Comparison of ENCODE assay signal across 8 cellular contexts in the genomic region with DNA sequence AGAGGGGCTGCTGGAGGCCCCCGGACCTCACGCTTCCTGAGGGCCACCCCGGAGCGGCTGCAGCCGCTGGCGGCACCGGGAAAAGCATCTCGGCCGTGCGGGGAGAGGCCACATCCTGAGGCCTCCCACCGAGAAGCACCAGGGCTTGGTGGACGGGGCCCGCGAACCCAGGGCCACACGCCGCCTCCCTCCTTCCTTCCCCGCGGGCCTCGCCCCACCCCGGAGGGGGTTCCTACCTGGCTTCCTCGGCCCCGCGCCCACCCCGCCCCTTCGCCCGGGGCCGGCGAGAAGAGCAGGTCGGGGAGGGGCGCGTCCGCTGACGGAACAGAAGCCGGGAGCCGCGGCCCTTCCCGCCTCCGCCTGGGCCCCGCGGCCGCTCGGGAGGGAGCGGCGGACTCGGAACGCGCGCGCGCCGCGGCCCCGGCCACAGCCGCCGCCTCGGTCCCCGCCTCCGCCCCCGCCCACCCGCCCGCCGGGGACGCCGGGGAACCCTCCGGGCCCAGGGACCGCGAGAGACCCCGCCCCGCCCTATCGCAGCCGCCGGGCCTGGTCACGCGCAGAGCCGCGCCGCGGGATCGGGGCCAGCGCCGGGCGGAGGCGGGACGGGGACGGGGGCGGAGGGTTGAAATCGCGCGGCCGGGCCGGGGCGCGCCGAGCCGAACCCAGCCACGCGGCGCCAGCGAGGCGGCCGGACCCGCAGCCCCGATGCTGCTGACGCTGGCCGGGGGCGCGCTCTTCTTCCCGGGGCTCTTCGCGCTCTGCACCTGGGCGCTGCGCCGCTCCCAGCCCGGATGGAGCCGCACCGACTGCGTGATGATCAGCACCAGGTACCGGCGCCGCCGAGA. TPM values are rescaled to one million over a fixed set of nuclear protein-coding genes. Genes with fewer than 3 reads are reported as not detected.
DNase-seq lines count a peak whose midpoint lies in the region; ATAC-seq, FAIRE-seq and TF ChIP-seq lines count a peak whose summit lies in the region.

A gene (plus strand): TSS at position 654 of the 845 bp plus-strand sequence. CDS start 52 bp downstream, at position 706.

- H4K20me1 ChIP-seq in GM12878 (ENCODE audit: control insufficient read depth, insufficient read depth) (no peaks in the 10 kb centered on the region), hepatocyte (ENCODE audit: insufficient read depth, poor library complexity, severe bottlenecking) (no peaks in the 10 kb centered on the region)

- peak; percentile 58 for TF ChIP-seq POLR2A in GM12878 (IDR thresholded peaks at IDR 0.05; ENCODE audit: low read depth, low read length)

- H3K9me2 ChIP-seq in hepatocyte (replicated peaks; ENCODE audit: insufficient read depth) = no peaks in the 10 kb centered on the region

- H3K4me1 ChIP-seq in GM12878 (ENCODE audit: control insufficient read depth, insufficient read depth, low read length) (peaks cover 7% of the 10 kb centered on the region), hepatocyte (ENCODE audit: insufficient read depth) (peaks cover 10% of the 10 kb centered on the region)

- H3K9ac ChIP-seq in GM12878 (ENCODE audit: control insufficient read depth, insufficient read depth, low read length) = peak within 1 kb of the TSS; percentile 68

- peak within 1 kb of the TSS; percentile 59 for H3K27ac ChIP-seq in GM12878 (ENCODE audit: control insufficient read depth, insufficient read depth)
- H3K27ac ChIP-seq in hepatocyte = peak within 1 kb of the TSS; percentile 97

- POLR2A ChIA-PET in GM12878 (lab: Charles Lee) = interaction anchor here (1.0 kb wide), 1 partner anchor 17 kb away, joined by 4 read pairs; a partner anchor contains a TSS

- no peak for TF ChIP-seq RAD21 in GM12878 (IDR thresholded peaks at IDR 0.05; ENCODE audit: insufficient read depth, low read depth, low read length)

- TF ChIP-seq CTCF in GM12878 (IDR thresholded peaks at IDR 0.05 in 2 of 3, conservative IDR thresholded peaks at IDR 0.05 in 1 of 3; ENCODE audit: control insufficient read depth in 2 of 3, extremely low read depth in 1 of 3, insufficient read depth in 1 of 3, low read depth in 3 of 3, low read length in 3 of 3) (no peak), hepatocyte (IDR thresholded peaks at IDR 0.05; ENCODE audit: poor library complexity) (no peak)

- TF ChIP-seq EP300 in GM12878 (IDR thresholded peaks at IDR 0.05; ENCODE audit: borderline replicate concordance in 1 of 2, control insufficient read depth in 1 of 2, low read depth in 2 of 2, low read length in 2 of 2) = no peak

- ATAC-seq in GM18909 (IDR thresholded peaks at IDR 0.05; ENCODE audit: poor library complexity, unreplicated experiment) (peak; percentile 59), HG03571 (IDR thresholded peaks at IDR 0.05; ENCODE audit: unreplicated experiment) (peak; percentile 44), GM12878 (peak; percentile 70)

- in situ Hi-C loops in GM12878 (cut with MboI) = no loop called here

- DNase-seq in AG08395 (ENCODE audit: low spot score) = peak; percentile 90
- DNase-seq in GM12878 (ENCODE audit: low read depth, low spot score) = no peak
- DNase-seq in hepatocyte (ENCODE audit: low spot score) = peak; percentile 88
- peak; percentile 29 for DNase-seq in putamen (ENCODE audit: low spot score)
- DNase-seq in NCI-H524 treated with DMSO at 0.1 percent for 48 hours (lab: John Stamatoyannopoulos, UW) = no peak

- intact Hi-C loops in T-helper 1 cell treated with Interleukin-12 subunit alpha and Interleukin-12 subunit beta and Interleukin-4 antibody, amounts not matched to agents 30 ng/mL and 1 ng/mL, for 36 hours (cut with micrococcal nuclease) = loop anchor here (5.0 kb wide), 1 partner anchor 265 kb away; a partner anchor contains a TSS
- intact Hi-C loops in GM12878 (cut with micrococcal nuclease; ENCODE audit: unreplicated experiment) = loop anchor here (5.0 kb wide), 1 partner anchor 50 kb away; a partner anchor contains a TSS

- no TSS peak for BruUV-seq in GM12878 (replicated peaks; lab: Mats Ljungman, UMichigan)

- H3K79me2 ChIP-seq in GM12878 (ENCODE audit: control insufficient read depth, insufficient read depth, low read length) = peaks cover 14% of the 10 kb centered on the region
- H3K79me2 ChIP-seq in hepatocyte = peaks cover 35% of the 10 kb centered on the region

- CTCF ChIA-PET in GM12878 (lab: Yijun Ruan, JAX) = no interaction called here

- H3K27me3 ChIP-seq in GM12878 (replicated peaks in 1 of 2; ENCODE audit: control insufficient read depth in 2 of 2, insufficient read depth in 2 of 2, low read length in 1 of 2) = no peaks in the 10 kb centered on the region
- H3K27me3 ChIP-seq in hepatocyte = no peaks in the 10 kb centered on the region

- WGBS in GM12878 (ENCODE audit: insufficient coverage, insufficient replicate concordance, low lambda C conversion rate, missing lambda C conversion rate) = under 1% methylated on average over 33 of the region's 121 CpGs
- WGBS in hepatocyte (ENCODE audit: low lambda C conversion rate, missing lambda C conversion rate) = 0% methylated on average over 29 of the region's 121 CpGs

- SMC1A ChIA-PET in GM12878 (lab: Charles Lee; ENCODE audit: uncharacterized antibody, unreplicated experiment) = interaction anchor here (1.2 kb wide), 2 partner anchors 10 to 49 kb away, joined by 3 to 6 read pairs; no protein-coding TSS in a partner anchor

- RAD21 ChIA-PET in GM12878 (lab: Charles Lee; ENCODE audit: unreplicated experiment) = no interaction called here

- no peak for FAIRE-seq in GM12878 (lab: Jason Lieb, UNC)

- H2AFZ ChIP-seq in GM12878 (ENCODE audit: control insufficient read depth, low read depth, low read length) (peak within 1 kb of the TSS; percentile 79), hepatocyte (peak within 1 kb of the TSS; percentile 95)

- H3K4me3 ChIP-seq in GM12878 (peak within 1 kb of the TSS; percentile 83), hepatocyte (peak within 1 kb of the TSS; percentile 98)

- H3K36me3 ChIP-seq in GM12878 (ENCODE audit: control insufficient read depth in 2 of 2, insufficient read depth in 2 of 2, low read length in 1 of 2) (peaks cover 0 to 3% of the 10 kb centered on the region in 2 experiments; a peak in 1 of 4 replicates), hepatocyte (replicated peaks; ENCODE audit: insufficient read depth, low read depth) (no peaks in the 10 kb centered on the region)

- H3K9me3 ChIP-seq in GM12878 (replicated peaks; ENCODE audit: control insufficient read depth, insufficient read depth, low read length) = no peaks in the 10 kb centered on the region
- no peaks in the 10 kb centered on the region for H3K9me3 ChIP-seq in hepatocyte (ENCODE audit: low read depth)

- H3K4me2 ChIP-seq in GM12878 (ENCODE audit: control insufficient read depth, insufficient read depth) (peak within 1 kb of the TSS; percentile 94), hepatocyte (peak within 1 kb of the TSS; percentile 96)

TF ChIP-seq in GM12878, 131 proteins besides CTCF, POLR2A, EP300 and RAD21 (continues in another document):
- TF ChIP-seq, protein P1, sequence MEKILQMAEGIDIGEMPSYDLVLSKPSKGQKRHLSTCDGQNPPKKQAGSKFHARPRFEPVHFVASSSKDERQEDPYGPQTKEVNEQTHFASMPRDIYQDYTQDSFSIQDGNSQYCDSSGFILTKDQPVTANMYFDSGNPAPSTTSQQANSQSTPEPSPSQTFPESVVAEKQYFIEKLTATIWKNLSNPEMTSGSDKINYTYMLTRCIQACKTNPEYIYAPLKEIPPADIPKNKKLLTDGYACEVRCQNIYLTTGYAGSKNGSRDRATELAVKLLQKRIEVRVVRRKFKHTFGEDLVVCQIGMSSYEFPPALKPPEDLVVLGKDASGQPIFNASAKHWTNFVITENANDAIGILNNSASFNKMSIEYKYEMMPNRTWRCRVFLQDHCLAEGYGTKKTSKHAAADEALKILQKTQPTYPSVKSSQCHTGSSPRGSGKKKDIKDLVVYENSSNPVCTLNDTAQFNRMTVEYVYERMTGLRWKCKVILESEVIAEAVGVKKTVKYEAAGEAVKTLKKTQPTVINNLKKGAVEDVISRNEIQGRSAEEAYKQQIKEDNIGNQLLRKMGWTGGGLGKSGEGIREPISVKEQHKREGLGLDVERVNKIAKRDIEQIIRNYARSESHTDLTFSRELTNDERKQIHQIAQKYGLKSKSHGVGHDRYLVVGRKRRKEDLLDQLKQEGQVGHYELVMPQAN (conservative IDR thresholded peaks at IDR 0.05) = peak; percentile 37
- TF ChIP-seq POU2F2 (IDR thresholded peaks at IDR 0.05; ENCODE audit: borderline replicate concordance, low read depth, low read length) = no peak

RNA-seq across cellular contexts. Expression of the gene that starts here (rescaled TPM):
- 14.3 and 15.2 TPM in 2 replicates for total RNA-seq in T-helper 1 cell treated with Interleukin-12 subunit alpha and Interleukin-12 subunit beta and Interleukin-4 antibody, amounts not matched to agents 30 ng/mL and 1 ng/mL, for 36 hours
- 22.6 and 25.4 TPM in 2 replicates for total RNA-seq in GM12878 (2013; cell fraction: nucleolus; rRNA removed)
- 14.6 and 18.8 TPM in 2 replicates for total RNA-seq in GM12878 (2014; rRNA removed)
- total RNA-seq in GM12878 (2014; rRNA removed; fragmentation: Illumina TruSeq; extraction: Trizol) = 16.1 and 17.3 TPM in 2 replicates
- total RNA-seq in GM12878 (2021) = 23.6 and 27.9 TPM in 2 replicates
- 14.1 TPM for polyA plus RNA-seq in GM12878 (2011; ENCODE audit: low read depth)
- polyA plus RNA-seq in GM12878 (2011; rRNA removed) = 24.0 and 29.7 TPM in 2 replicates
- polyA plus RNA-seq in GM12878 (2011; cell fraction: cytosol; rRNA removed) = 44.3 and 48.0 TPM in 2 replicates
- polyA plus RNA-seq in GM12878 (2011; cell fraction: nucleus; rRNA removed) = 17.3 and 20.9 TPM in 2 replicates
- 18.5 and 20.6 TPM in 2 replicates for polyA plus RNA-seq in GM12878 (2012)
- polyA plus RNA-seq in GM12878 (2014; fragmentation: Illumina TruSeq; extraction: Trizol) = 21.8 and 24.0 TPM in 2 replicates
- polyA plus RNA-seq in GM12878 (2014; fragmentation: Nextera tagmentation; extraction: Ambion mirVana) = 1 to 10 TPM; 2.9 to 6.2 TPM
- polyA plus RNA-seq in GM12878 (2014; rRNA removed) = 20.4 and 25.9 TPM in 2 replicates
- 10 to 100 TPM; 14.3 to 16.8 TPM for polyA plus RNA-seq in GM12878 (2016; fragmentation: Nextera tagmentation; extraction: Ambion mirVana)
- 59.7 and 62.1 TPM in 2 replicates for polyA minus RNA-seq in GM12878 (2011; rRNA and poly(A)+ RNA removed)
- polyA minus RNA-seq in GM12878 (2011; cell fraction: cytosol; rRNA and poly(A)+ RNA removed) = 13.5 and 14.9 TPM in 2 replicates
- polyA minus RNA-seq in GM12878 (2011; cell fraction: nucleus; rRNA and poly(A)+ RNA removed) = 8.7 and 12.3 TPM in 2 replicates
- total RNA-seq in hepatocyte = 15.7 and 17.8 TPM in 2 replicates
- 21.1 and 22.8 TPM in 2 replicates for polyA plus RNA-seq in hepatocyte

Comparison
In these comparisons a context has a peak if more than half of its experiments do, and no peak if none do; other contexts are left out.
1. DNase-seq: peak in AG08395 (single experiment), hepatocyte (single experiment) and putamen (single experiment); none in GM12878 (single experiment) and NCI-H524 treated with DMSO at 0.1 percent for 48 hours (single experiment).
2. Peak in every context shown above with its lines, with median percentiles within 50 percentile points of each other: ATAC-seq.